Comparison of ENCODE assay signal across 8 cellular contexts in genomic region chrX:48917139-48917980, GRCh38. TPM values are rescaled to one million over a fixed set of nuclear protein-coding genes. Genes with fewer than 3 reads are reported as not detected.
DNase-seq lines count a peak whose midpoint lies in the region; ATAC-seq and TF ChIP-seq lines count a peak whose summit lies in the region.

No MANE protein-coding gene starts in this region.

- H3K4me1 ChIP-seq in KMS-11 (ENCODE audit: low read depth, poor library complexity, severe bottlenecking) (peaks cover 51% of the 10 kb centered on the region), Panc1 (ENCODE audit: control insufficient read depth, insufficient read depth, low read length) (peaks cover 15% of the 10 kb centered on the region), esophagus muscularis mucosa (peaks cover 3 to 34% (median 29%) of the 10 kb centered on the region in 4 donors)

- H3K4me3 ChIP-seq in KMS-11 (IDR thresholded peaks at IDR 0.05; ENCODE audit: insufficient read depth, low read depth, low read length) (no peak overlapping the region), Panc1 (ENCODE audit: low read depth in 2 of 2, low read length in 2 of 2) (peak overlapping the region; percentile 76 to 88), esophagus muscularis mucosa (peak overlapping the region in 3 of 4 donors; percentile 60 to 75 (median 62))

- intact Hi-C loops in CD4-positive, alpha-beta T cell (cut with DNase I, micrococcal nuclease): loop anchor here (1.0 to 10.0 kb wide), 9 partner anchors 19 to 1263 kb away; partner anchors contain the start of genes ELK1 (in 1 of the 2), OTUD5 (in 1 of the 2) and UXT (in 1 of the 2)
- intact Hi-C loops in Panc1 (cut with micrococcal nuclease; ENCODE audit: unreplicated experiment): no loop called here
- intact Hi-C loops in esophagus muscularis mucosa (cut with DNase I): no loop called here

- H4K20me1 ChIP-seq in KMS-11 (ENCODE audit: insufficient read depth): peaks cover 35% of the 10 kb centered on the region

- H3K4me1 Mint-ChIP-seq in CD4-positive, alpha-beta T cell (ENCODE audit: low read depth): peaks cover 56% of the 10 kb centered on the region
- peaks cover 75% of the 10 kb centered on the region for H3K4me1 Mint-ChIP-seq in activated T-cell treated with anti-CD3 and anti-CD28 coated beads, Interleukin-2, amount 50 U/mL, for 72 hours (ENCODE audit: low read depth)

- BruUV-seq in Panc1 (replicated peaks; lab: Mats Ljungman, UMichigan): no TSS peak

- H3K4me3 Mint-ChIP-seq in CD4-positive, alpha-beta T cell: peak overlapping the region; percentile 98
- H3K4me3 Mint-ChIP-seq in activated T-cell treated with anti-CD3 and anti-CD28 coated beads, Interleukin-2, amount 50 U/mL, for 72 hours: peak overlapping the region; percentile 93

- DNase-seq in CD4-positive, alpha-beta T cell: peak; percentile 79 to 88 (median 84)
- peak; percentile 85 for DNase-seq in Panc1 (ENCODE audit: low read depth, low spot score)
- peak; percentile 86 to 90 for DNase-seq in activated T-cell treated with anti-CD3 and anti-CD28 coated beads, Interleukin-2, amount 50 U/mL, for 72 hours
- peak; percentile 95 for DNase-seq in esophagus muscularis mucosa (ENCODE audit: extremely low spot score)
- peak; percentile 87 for DNase-seq in myocyte (ENCODE audit: low read depth)
- peak; percentile 78 to 79 for DNase-seq in stimulated activated CD8-positive, alpha-beta memory T cell treated with anti-CD3 and anti-CD28 coated beads, Interleukin-7, amount 100 ng/mL, for 4 hours (ENCODE audit: low read depth in 2 of 2)

- no peaks in the 10 kb centered on the region for H3K27me3 Mint-ChIP-seq in CD4-positive, alpha-beta T cell
- H3K27me3 Mint-ChIP-seq in activated T-cell treated with anti-CD3 and anti-CD28 coated beads, Interleukin-2, amount 50 U/mL, for 72 hours (ENCODE audit: low read depth): no peaks in the 10 kb centered on the region

- peak overlapping the region; percentile 96 for H3K9ac ChIP-seq in KMS-11

- peak; percentile 33 for ATAC-seq in CD4-positive, alpha-beta T cell (ENCODE audit: poor library complexity)
- ATAC-seq in GM21360 (IDR thresholded peaks at IDR 0.05; ENCODE audit: unreplicated experiment): peak; percentile 36
- ATAC-seq in Panc1: peak; percentile 64
- peak; percentile 33 to 43 for ATAC-seq in activated T-cell treated with anti-CD3 and anti-CD28 coated beads, Interleukin-2, amount 50 U/mL, for 72 hours (replicated peaks in 1 of 2)

- no peak overlapping the region for H2AFZ ChIP-seq in KMS-11 (ENCODE audit: low read depth)

- H3K36me3 Mint-ChIP-seq in CD4-positive, alpha-beta T cell (ENCODE audit: low read depth): peaks cover 83% of the 10 kb centered on the region
- peaks cover 47 to 56% of the 10 kb centered on the region in 2 donors for H3K36me3 Mint-ChIP-seq in activated T-cell treated with anti-CD3 and anti-CD28 coated beads, Interleukin-2, amount 50 U/mL, for 72 hours (ENCODE audit: insufficient read depth in 2 of 2)

- in situ Hi-C loops in Panc1 (cut with HindIII; ENCODE audit: low pct_unique_long_range_greater_than_20kb, low sequenced_read_pairs): no loop called here

- H3K9me3 ChIP-seq in CD4-positive, alpha-beta T cell (ENCODE audit: control insufficient read depth, low read length): no peaks in the 10 kb centered on the region
- no peaks in the 10 kb centered on the region for H3K9me3 ChIP-seq in Panc1 (ENCODE audit: control insufficient read depth, insufficient read depth, low read depth, low read length)
- H3K9me3 ChIP-seq in esophagus muscularis mucosa: no peaks in the 10 kb centered on the region

- no peak for TF ChIP-seq EP300 in esophagus muscularis mucosa (IDR thresholded peaks at IDR 0.05)

- WGBS in esophagus muscularis mucosa: 34% methylated on average over 26 of the region's 26 CpGs

- H3K27ac Mint-ChIP-seq in CD4-positive, alpha-beta T cell: peak overlapping the region; percentile 95
- peak overlapping the region; percentile 88 for H3K27ac Mint-ChIP-seq in activated T-cell treated with anti-CD3 and anti-CD28 coated beads, Interleukin-2, amount 50 U/mL, for 72 hours

- CTCF ChIA-PET in CD4-positive, alpha-beta T cell (lab: Charles Lee): interaction anchor here (0.7 to 4.0 kb wide), 6 partner anchors 19 to 269 kb away, joined by 3 to 15 read pairs (median 4); partner anchors contain the start of gene PQBP1
- CTCF ChIA-PET in Panc1 (lab: Charles Lee): no interaction called here

- H3K9me3 Mint-ChIP-seq in CD4-positive, alpha-beta T cell: no peaks in the 10 kb centered on the region
- H3K9me3 Mint-ChIP-seq in activated T-cell treated with anti-CD3 and anti-CD28 coated beads, Interleukin-2, amount 50 U/mL, for 72 hours: no peaks in the 10 kb centered on the region

- H3K36me3 ChIP-seq in KMS-11 (ENCODE audit: insufficient read depth) (peaks cover 18% of the 10 kb centered on the region; the same call in 1 of the 2 replicates), Panc1 (ENCODE audit: control insufficient read depth, insufficient read depth, low read length) (peaks cover 13% of the 10 kb centered on the region), esophagus muscularis mucosa (peaks cover 0 to 30% (median 18%) of the 10 kb centered on the region in 4 donors)

- H3K4me2 ChIP-seq in KMS-11: peak overlapping the region; percentile 90

- TF ChIP-seq CTCF in CD4-positive, alpha-beta T cell (IDR thresholded peaks at IDR 0.05): peak; percentile 79
- TF ChIP-seq CTCF in KMS-11 (conservative IDR thresholded peaks at IDR 0.05; ENCODE audit: low read depth, low read length) (peak; percentile 87), Panc1 (IDR thresholded peaks at IDR 0.05) (peak; percentile 98), esophagus muscularis mucosa (IDR thresholded peaks at IDR 0.05) (peak; percentile 90 to 98 (median 96))

- POLR2A ChIA-PET in CD4-positive, alpha-beta T cell (lab: Charles Lee): interaction anchor here (0.6 to 11.7 kb wide), 4 partner anchors 19 to 40 kb away, joined by 4 to 335 read pairs (median 13); partner anchors contain the start of genes OTUD5, PQBP1 and TIMM17B
- POLR2A ChIA-PET in Panc1 (lab: Charles Lee): no interaction called here

- H3K27me3 ChIP-seq in CD4-positive, alpha-beta T cell (ENCODE audit: control insufficient read depth, insufficient read depth, low read length): no peaks in the 10 kb centered on the region
- H3K27me3 ChIP-seq in KMS-11 (ENCODE audit: insufficient read depth, low read depth) (no peaks in the 10 kb centered on the region), Panc1 (ENCODE audit: control insufficient read depth, insufficient read depth, low read length) (no peaks in the 10 kb centered on the region), esophagus muscularis mucosa (no peaks in the 10 kb centered on the region)

- TF ChIP-seq POLR2A in esophagus muscularis mucosa (IDR thresholded peaks at IDR 0.05; ENCODE audit: low read depth): no peak

- H3K79me2 ChIP-seq in KMS-11 (ENCODE audit: insufficient read depth, low read depth): peaks cover 58% of the 10 kb centered on the region

- H3K27ac ChIP-seq in CD4-positive, alpha-beta T cell (ENCODE audit: low read depth, low read length): peak overlapping the region; percentile 80
- H3K27ac ChIP-seq in KMS-11 (peak overlapping the region; percentile 93), Panc1 (ENCODE audit: low read length) (peak overlapping the region; percentile 94), esophagus muscularis mucosa (replicated peaks in 1 of 4) (peak overlapping the region; percentile 82 to 92 (median 86))

RNA-seq across cellular contexts. Expression of gene PIM2, which starts 1.5 kb away (rescaled TPM):
- 100 to 1,000 TPM; 212 to 225 TPM for total RNA-seq in CD4-positive, alpha-beta T cell
- total RNA-seq in Panc1 (2021; ENCODE audit: unreplicated experiment) (52.6 TPM), esophagus muscularis mucosa (10 to 100 TPM in 1 of 4 donors, 1 to 10 TPM in 3; 3.3 to 11.4 (median 7.3) TPM), myocyte (4.6 and 6.2 TPM in 2 replicates)
- polyA plus RNA-seq in Panc1 (2012; ENCODE audit: insufficient read length): 28.1 TPM
- 100 to 1,000 TPM; 550 to 563 TPM for total RNA-seq in activated T-cell treated with anti-CD3 and anti-CD28 coated beads, Interleukin-2, amount 50 U/mL, for 72 hours
- polyA plus RNA-seq in myocyte (2012): 5.3 TPM

RNA-seq across cellular contexts. Expression of gene SLC35A2, which starts 5.9 kb away (rescaled TPM):
- total RNA-seq in CD4-positive, alpha-beta T cell: 10 to 100 TPM; 19.1 to 21.8 TPM
- total RNA-seq in Panc1 (2021; ENCODE audit: unreplicated experiment) (72.4 TPM), esophagus muscularis mucosa (10 to 100 TPM in 2 of 4 donors, 1 to 10 TPM in 2; 7.3 to 13.4 (median 10.0) TPM), myocyte (18.2 and 24.4 TPM in 2 replicates)
- 94.0 TPM for polyA plus RNA-seq in Panc1 (2012; ENCODE audit: insufficient read length)
- 10 to 100 TPM; 30.8 to 32.7 TPM for total RNA-seq in activated T-cell treated with anti-CD3 and anti-CD28 coated beads, Interleukin-2, amount 50 U/mL, for 72 hours
- 39.0 TPM for polyA plus RNA-seq in myocyte (2012)

RNA-seq across cellular contexts. Expression of gene PQBP1, which starts 19.6 kb away (rescaled TPM):
- 10 to 100 TPM; 73.0 to 76.6 TPM for total RNA-seq in CD4-positive, alpha-beta T cell
- total RNA-seq in Panc1 (2021; ENCODE audit: unreplicated experiment) (136 TPM), esophagus muscularis mucosa (10 to 100 TPM; 53.6 to 81.3 (median 72.0) TPM), myocyte (37.6 and 44.7 TPM in 2 replicates)
- polyA plus RNA-seq in Panc1 (2012; ENCODE audit: insufficient read length): 173 TPM
- total RNA-seq in activated T-cell treated with anti-CD3 and anti-CD28 coated beads, Interleukin-2, amount 50 U/mL, for 72 hours: 100 to 1,000 TPM; 114 to 125 TPM
- polyA plus RNA-seq in myocyte (2012): 79.0 TPM

RNA-seq across cellular contexts. Expression of gene TIMM17B, which starts 19.8 kb away (rescaled TPM):
- total RNA-seq in CD4-positive, alpha-beta T cell: 10 to 100 TPM; 40.0 to 40.3 TPM
- 92.1 TPM for total RNA-seq in Panc1 (2021; ENCODE audit: unreplicated experiment)
- 95.5 TPM for polyA plus RNA-seq in Panc1 (2012; ENCODE audit: insufficient read length)
- 10 to 100 TPM; 73.6 to 90.1 TPM for total RNA-seq in activated T-cell treated with anti-CD3 and anti-CD28 coated beads, Interleukin-2, amount 50 U/mL, for 72 hours
- 10 to 100 TPM; 36.1 to 59.6 (median 51.1) TPM for total RNA-seq in esophagus muscularis mucosa
- total RNA-seq in myocyte: 52.4 and 64.3 TPM in 2 replicates
- polyA plus RNA-seq in myocyte (2012): 70.4 TPM

RNA-seq across cellular contexts. Expression of gene OTUD5, which starts 40.0 kb away (rescaled TPM):
- 10 to 100 TPM; 81.3 to 92.1 TPM for total RNA-seq in CD4-positive, alpha-beta T cell
- total RNA-seq in Panc1 (2021; ENCODE audit: unreplicated experiment) (59.5 TPM), esophagus muscularis mucosa (10 to 100 TPM; 39.9 to 53.9 (median 48.5) TPM), myocyte (27.0 and 27.9 TPM in 2 replicates)
- polyA plus RNA-seq in Panc1 (2012; ENCODE audit: insufficient read length): 102 TPM
- 100 to 1,000 TPM; 123 to 137 TPM for total RNA-seq in activated T-cell treated with anti-CD3 and anti-CD28 coated beads, Interleukin-2, amount 50 U/mL, for 72 hours
- 53.1 TPM for polyA plus RNA-seq in myocyte (2012)

Comparison
In these comparisons a context has a peak if more than half of its experiments do, and no peak if none do; other contexts are left out.
1. intact Hi-C loops: an anchor here in CD4-positive, alpha-beta T cell (1.0 to 10.0 kb wide); none called in Panc1 and esophagus muscularis mucosa.